Comparison of ENCODE assay signal across 12 cellular contexts in the genomic region with DNA sequence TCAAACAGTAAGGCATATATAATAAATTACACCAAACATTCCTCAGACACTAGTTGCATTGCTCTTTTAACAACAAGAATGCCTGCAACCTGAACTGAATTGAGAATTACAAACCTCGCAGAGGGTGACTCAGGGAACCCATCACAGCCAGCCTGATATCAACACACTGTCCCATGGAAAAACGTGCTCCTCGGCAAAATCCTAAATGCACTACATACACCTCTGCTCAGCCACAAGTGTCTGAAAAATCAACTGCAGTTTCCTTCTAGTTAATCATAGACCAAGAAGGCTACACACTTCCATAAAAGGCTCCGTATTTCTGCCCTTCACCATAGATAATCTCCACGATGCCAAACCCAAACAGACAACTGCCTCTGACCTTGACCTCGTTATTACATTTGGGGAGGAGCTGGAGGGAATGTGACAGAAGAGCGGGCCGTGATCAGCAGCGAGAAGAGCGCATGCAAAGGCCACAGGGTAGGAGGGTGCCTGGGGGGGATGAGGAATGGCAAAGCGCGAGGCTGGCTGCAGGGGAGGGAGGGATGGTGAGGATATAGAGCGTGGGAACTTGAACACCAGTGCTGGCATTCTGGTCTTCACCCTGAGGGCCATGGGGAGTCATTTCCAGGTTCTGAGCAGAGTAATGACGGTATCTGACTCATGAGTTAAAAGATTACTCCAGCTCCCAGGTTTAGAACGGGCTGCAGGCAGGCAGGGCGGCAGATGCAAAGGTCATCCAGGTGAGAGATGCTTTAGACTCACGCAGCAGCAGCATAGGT.
A peak's percentile ranks its signal among the peaks of the same experiment; 100 is the strongest.
DNase-seq lines count a peak whose midpoint lies in the region; ATAC-seq, FAIRE-seq and TF ChIP-seq lines count a peak whose summit lies in the region.
"Had no signal": no experiment of that assay in that cellular context is flagged by ENCODE, and none has a peak within 500 bp of the region (broad histone marks: within the 10 kb centered on the region; RNA-seq: fewer than 3 reads in every experiment).

No MANE protein-coding gene starts in this region.

- 17 to 54% (median 32%) methylated on average over 17 of the region's 17 CpGs for WGBS in small intestine, 3 donors

- H3K27me3 ChIP-seq in keratinocyte (ENCODE audit: control insufficient read depth, extremely low read depth, insufficient read depth, low read length) (no peaks in the 10 kb centered on the region), small intestine (ENCODE audit: control insufficient read depth in 2 of 2, insufficient read depth in 2 of 2, low read length in 2 of 2) (no peaks in the 10 kb centered on the region)
- H3K27me3 ChIP-seq: cardiac muscle cell had no signal

- FAIRE-seq in keratinocyte (lab: Jason Lieb, UNC) (no peak), small intestine (lab: Jason Lieb, UNC) (no peak)
- FAIRE-seq: GM19239 had no signal

- H3K4me1 ChIP-seq in keratinocyte (ENCODE audit: control insufficient read depth, extremely low read depth, insufficient read depth, low read length) (peaks cover 10% of the 10 kb centered on the region), small intestine (ENCODE audit: control insufficient read depth in 2 of 2, insufficient read depth in 1 of 2, low read depth in 1 of 2, low read length in 1 of 2) (peaks cover 4 to 5% of the 10 kb centered on the region in 2 donors)

- H3K9me3 Mint-ChIP-seq in activated T-cell treated with anti-CD3 and anti-CD28 coated beads, Interleukin-2, amount 50 U/mL, for 72 hours: no peaks in the 10 kb centered on the region
- H3K9me3 Mint-ChIP-seq in activated CD8-positive, alpha-beta T cell treated with anti-CD3 and anti-CD28 coated beads, Interleukin-2, amount 10 ng/mL, durations not matched to agents 7 days and 5 days (ENCODE audit: insufficient read depth): no peaks in the 10 kb centered on the region
- H3K9me3 Mint-ChIP-seq: stimulated activated memory B cell treated with anti-CD40 and anti-IgM and Interleukin-4, amounts not matched to agents 10 μg/mL and 1 μg/mL and 100 μg/mL, for 72 hours had no signal

- H3K4me1 Mint-ChIP-seq in activated T-cell treated with anti-CD3 and anti-CD28 coated beads, Interleukin-2, amount 50 U/mL, for 72 hours (ENCODE audit: low read depth): peaks cover 98% of the 10 kb centered on the region
- H3K4me1 Mint-ChIP-seq in activated CD8-positive, alpha-beta T cell treated with anti-CD3 and anti-CD28 coated beads, Interleukin-2, amount 10 ng/mL, durations not matched to agents 7 days and 5 days (ENCODE audit: low read depth): peaks cover 76% of the 10 kb centered on the region

- H3K4me3 ChIP-seq in keratinocyte (ENCODE audit: control insufficient read depth in 2 of 3, extremely low read depth in 1 of 3, insufficient read depth in 2 of 3, low read depth in 1 of 3, low read length in 3 of 3) (no peak overlapping the region), small intestine (ENCODE audit: low read depth in 1 of 2, low read length in 2 of 2) (peak overlapping the region in 1 of 2 donors; percentile 6)
- H3K4me3 ChIP-seq: cardiac muscle cell had no signal

- POLR2A ChIA-PET in activated CD8-positive, alpha-beta T cell treated with anti-CD3 and anti-CD28 coated beads, Interleukin-2, amount 10 ng/mL, durations not matched to agents 7 days and 5 days (lab: Charles Lee): no interaction called here

- H3K9ac ChIP-seq in keratinocyte (ENCODE audit: control insufficient read depth, extremely low read depth, insufficient read depth, low read length): no peak overlapping the region

- no peak for TF ChIP-seq CTCF in keratinocyte (optimal IDR thresholded peaks at IDR 0.05 in 1 of 3, IDR thresholded peaks at IDR 0.05 in 1 of 3, conservative IDR thresholded peaks at IDR 0.05 in 1 of 3; ENCODE audit: extremely low read depth in 1 of 3, insufficient read depth in 2 of 3, low read length in 3 of 3)

- H3K36me3 Mint-ChIP-seq in activated T-cell treated with anti-CD3 and anti-CD28 coated beads, Interleukin-2, amount 50 U/mL, for 72 hours (ENCODE audit: insufficient read depth in 2 of 2): peaks cover 10 to 28% of the 10 kb centered on the region in 2 donors
- H3K36me3 Mint-ChIP-seq in activated CD8-positive, alpha-beta T cell treated with anti-CD3 and anti-CD28 coated beads, Interleukin-2, amount 10 ng/mL, durations not matched to agents 7 days and 5 days (ENCODE audit: low read depth): peaks cover 67% of the 10 kb centered on the region

- H3K79me2 ChIP-seq in keratinocyte (ENCODE audit: control insufficient read depth, insufficient read depth, low read length): no peaks in the 10 kb centered on the region

- dilution Hi-C loops in keratinocyte (cut with MboI; ENCODE audit: extremely low pct_ligation_motif_present, low sequenced_read_pairs): no loop called here

- H3K27ac Mint-ChIP-seq in activated T-cell treated with anti-CD3 and anti-CD28 coated beads, Interleukin-2, amount 50 U/mL, for 72 hours: no peak overlapping the region
- H3K27ac Mint-ChIP-seq in activated CD8-positive, alpha-beta T cell treated with anti-CD3 and anti-CD28 coated beads, Interleukin-2, amount 10 ng/mL, durations not matched to agents 7 days and 5 days: peak overlapping the region; percentile 51
- H3K27ac Mint-ChIP-seq: stimulated activated memory B cell treated with anti-CD40 and anti-IgM and Interleukin-4, amounts not matched to agents 10 μg/mL and 1 μg/mL and 100 μg/mL, for 72 hours had no signal

- H3K27ac ChIP-seq in keratinocyte (ENCODE audit: control insufficient read depth, insufficient read depth, low read length) (peak overlapping the region; percentile 19), small intestine (ENCODE audit: low read depth in 1 of 2, low read length in 1 of 2) (peak overlapping the region; percentile 56 to 77)
- H3K27ac ChIP-seq: cardiac muscle cell had no signal

- H3K36me3 ChIP-seq in keratinocyte (ENCODE audit: control insufficient read depth in 2 of 2, extremely low read depth in 1 of 2, insufficient read depth in 2 of 2, low read length in 2 of 2): peaks cover 0 to 8% of the 10 kb centered on the region in 2 experiments
- peaks cover 0 to 2% of the 10 kb centered on the region in 2 donors for H3K36me3 ChIP-seq in small intestine (ENCODE audit: control insufficient read depth in 2 of 2, insufficient read depth in 2 of 2, low read length in 2 of 2)
- H3K36me3 ChIP-seq: cardiac muscle cell had no signal

- no peak overlapping the region for H2AFZ ChIP-seq in keratinocyte (ENCODE audit: control insufficient read depth, low read length)

- H3K27me3 Mint-ChIP-seq in activated T-cell treated with anti-CD3 and anti-CD28 coated beads, Interleukin-2, amount 50 U/mL, for 72 hours (ENCODE audit: low read depth): no peaks in the 10 kb centered on the region
- no peaks in the 10 kb centered on the region for H3K27me3 Mint-ChIP-seq in activated CD8-positive, alpha-beta T cell treated with anti-CD3 and anti-CD28 coated beads, Interleukin-2, amount 10 ng/mL, durations not matched to agents 7 days and 5 days (ENCODE audit: low read depth)
- H3K27me3 Mint-ChIP-seq: stimulated activated memory B cell treated with anti-CD40 and anti-IgM and Interleukin-4, amounts not matched to agents 10 μg/mL and 1 μg/mL and 100 μg/mL, for 72 hours had no signal

- peak; percentile 36 to 49 for ATAC-seq in activated T-cell treated with anti-CD3 and anti-CD28 coated beads, Interleukin-2, amount 50 U/mL, for 72 hours (replicated peaks in 1 of 2)
- ATAC-seq in activated CD8-positive, alpha-beta T cell treated with anti-CD3 and anti-CD28 coated beads, Interleukin-2, amount 10 ng/mL, durations not matched to agents 7 days and 5 days: no peak
- ATAC-seq in GM18873 (IDR thresholded peaks at IDR 0.05; ENCODE audit: low FRiP score, unreplicated experiment): no peak
- ATAC-seq: stimulated activated memory B cell treated with anti-CD40 and anti-IgM and Interleukin-4, amounts not matched to agents 10 μg/mL and 1 μg/mL and 100 μg/mL, for 72 hours had no signal

- DNase-seq in activated T-cell treated with anti-CD3 and anti-CD28 coated beads, Interleukin-2, amount 50 U/mL, for 72 hours: no peak
- no peak for DNase-seq in activated T-cell treated with anti-CD3 and anti-CD28 coated beads, Interleukin-2, amount 50 U/mL, for 1 hour
- peak; percentile 15 for DNase-seq in activated CD8-positive, alpha-beta T cell treated with anti-CD3 and anti-CD28 coated beads, Interleukin-2, amount 10 ng/mL, durations not matched to agents 7 days and 5 days
- no peak for DNase-seq in keratinocyte (ENCODE audit: low read depth, low spot score)
- DNase-seq in small intestine: peak; percentile 94
- no peak for DNase-seq in NCI-H524 (lab: John Stamatoyannopoulos, UW)
- DNase-seq in iPS-NIHi11 (ENCODE audit: low spot score): no peak
- DNase-seq: midbrain had no signal

- peak overlapping the region; percentile 0 to 9 for H3K4me3 Mint-ChIP-seq in activated T-cell treated with anti-CD3 and anti-CD28 coated beads, Interleukin-2, amount 50 U/mL, for 72 hours
- no peak overlapping the region for H3K4me3 Mint-ChIP-seq in activated CD8-positive, alpha-beta T cell treated with anti-CD3 and anti-CD28 coated beads, Interleukin-2, amount 10 ng/mL, durations not matched to agents 7 days and 5 days
- H3K4me3 Mint-ChIP-seq: stimulated activated memory B cell treated with anti-CD40 and anti-IgM and Interleukin-4, amounts not matched to agents 10 μg/mL and 1 μg/mL and 100 μg/mL, for 72 hours had no signal

- no peaks in the 10 kb centered on the region for H3K9me1 ChIP-seq in keratinocyte (ENCODE audit: control insufficient read depth, extremely low read depth, insufficient read depth, low read length)

- CTCF ChIA-PET in activated CD8-positive, alpha-beta T cell treated with anti-CD3 and anti-CD28 coated beads, Interleukin-2, amount 10 ng/mL, durations not matched to agents 7 days and 5 days (lab: Charles Lee): no interaction called here

- no peak overlapping the region for H3K4me2 ChIP-seq in keratinocyte (ENCODE audit: control insufficient read depth, extremely low read depth, insufficient read depth, low read depth, low read length)

- peaks cover 2% of the 10 kb centered on the region for H4K20me1 ChIP-seq in keratinocyte (ENCODE audit: control insufficient read depth, extremely low read depth, insufficient read depth, low read length)

- no peaks in the 10 kb centered on the region for H3K9me3 ChIP-seq in keratinocyte (ENCODE audit: control insufficient read depth, low read depth, low read length)
- H3K9me3 ChIP-seq in small intestine (ENCODE audit: control insufficient read depth, low read depth): no peaks in the 10 kb centered on the region

Comparison
In these comparisons a context has a peak if more than half of its experiments do, and no peak if none do; other contexts are left out.
1. ATAC-seq: peak in activated T-cell treated with anti-CD3 and anti-CD28 coated beads, Interleukin-2, amount 50 U/mL, for 72 hours (2 of 2); none in activated CD8-positive, alpha-beta T cell treated with anti-CD3 and anti-CD28 coated beads, Interleukin-2, amount 10 ng/mL, durations not matched to agents 7 days and 5 days (single experiment) and GM18873 (single experiment).
2. DNase-seq: peak in activated CD8-positive, alpha-beta T cell treated with anti-CD3 and anti-CD28 coated beads, Interleukin-2, amount 10 ng/mL, durations not matched to agents 7 days and 5 days (single experiment) and small intestine (single experiment); none in activated T-cell treated with anti-CD3 and anti-CD28 coated beads, Interleukin-2, amount 50 U/mL, for 72 hours (0 of 2), activated T-cell treated with anti-CD3 and anti-CD28 coated beads, Interleukin-2, amount 50 U/mL, for 1 hour (single experiment), keratinocyte (single experiment), NCI-H524 (0 of 2) and iPS-NIHi11 (single experiment).